In genomic region chr13:50537029-50537428, GRCh38 we compare ENCODE assay signal across 24 cellular contexts.
"Had no signal": no experiment of that assay in that cellular context is flagged by ENCODE, and none has a peak within 500 bp of the region (broad histone marks: within the 10 kb centered on the region; RNA-seq: fewer than 3 reads in every experiment).

No MANE protein-coding gene starts in this region.

- H3K27ac ChIP-seq: brain microvascular endothelial cell, SJSA1 had no signal

- H3K27ac Mint-ChIP-seq: activated CD8-positive, alpha-beta memory T cell treated with anti-CD3 and anti-CD28 coated beads, Interleukin-2, amount 10 ng/mL, durations not matched to agents 7 days and 5 days; activated naive CD4-positive, alpha-beta T cell treated with anti-CD3 and anti-CD28 coated beads, Interleukin-2, amount 50 U/mL, for 72 hours; activated T-cell treated with anti-CD3 and anti-CD28 coated beads, Interleukin-2, amount 50 U/mL, for 24 hours; T-helper 2 cell treated with Interferon-gamma antibody and Interleukin-4, amounts not matched to agents 5 μg/mL and 100 μg/mL, for 36 hours had no signal

- ATAC-seq: activated CD4-positive, CD25-positive, alpha-beta regulatory T cell treated with anti-CD3 and anti-CD28 coated beads, Interleukin-2, amount 50 U/mL, for 24 hours; activated CD8-positive, alpha-beta memory T cell treated with anti-CD3 and anti-CD28 coated beads, Interleukin-2, amount 10 ng/mL, durations not matched to agents 7 days and 5 days; activated naive CD4-positive, alpha-beta T cell treated with anti-CD3 and anti-CD28 coated beads, Interleukin-2, amount 50 U/mL, for 72 hours; SK-N-SH treated with all-trans-retinoic acid at 6 μM for 48 hours had no signal

- DNase-seq: activated CD4-positive, alpha-beta T cell treated with anti-CD3 and anti-CD28 coated beads for 48 hours; activated CD4-positive, alpha-beta T cell treated with anti-CD3 and anti-CD28 coated beads, Interleukin-2, amount 50 U/mL, for 48 hours; activated CD8-positive, alpha-beta memory T cell treated with anti-CD3 and anti-CD28 coated beads, Interleukin-2, amount 10 ng/mL, durations not matched to agents 7 days and 5 days; activated effector memory CD4-positive, alpha-beta T cell treated with anti-CD3 and anti-CD28 coated beads, Interleukin-2, amount 50 U/mL, for 16 hours; activated naive CD4-positive, alpha-beta T cell treated with Interleukin-2 at 50 U/mL for 16 hours; activated T-cell treated with anti-CD3 and anti-CD28 coated beads, Interleukin-2, amount 50 U/mL, for 24 hours; amygdala; brain microvascular endothelial cell; caudate nucleus; KG1; NCI-H1105; NCI-H1436; NCI-H1694 treated with DMSO at 0.1 percent for 48 hours; NCI-H2029 treated with DMSO at 0.1 percent for 48 hours; NCI-H510A treated with DMSO at 0.1 percent for 48 hours; NCI-H69; NK-92 treated with Interleukin-12 subunit alpha and Interleukin-12 subunit beta, amount 100 ng/mL, for 24 hours; SHP77; SW 1271 had no signal

- H3K4me3 ChIP-seq: SJSA1 had no signal

- H3K27me3 ChIP-seq: brain microvascular endothelial cell, SJSA1 had no signal

- H3K4me3 Mint-ChIP-seq: activated CD8-positive, alpha-beta memory T cell treated with anti-CD3 and anti-CD28 coated beads, Interleukin-2, amount 10 ng/mL, durations not matched to agents 7 days and 5 days; activated T-cell treated with anti-CD3 and anti-CD28 coated beads, Interleukin-2, amount 50 U/mL, for 24 hours; T-helper 2 cell treated with Interferon-gamma antibody and Interleukin-4, amounts not matched to agents 5 μg/mL and 100 μg/mL, for 36 hours had no signal

- H3K36me3 ChIP-seq: brain microvascular endothelial cell, SJSA1 had no signal
